ENCODE assay signal across 23 cellular contexts in the genomic region with DNA sequence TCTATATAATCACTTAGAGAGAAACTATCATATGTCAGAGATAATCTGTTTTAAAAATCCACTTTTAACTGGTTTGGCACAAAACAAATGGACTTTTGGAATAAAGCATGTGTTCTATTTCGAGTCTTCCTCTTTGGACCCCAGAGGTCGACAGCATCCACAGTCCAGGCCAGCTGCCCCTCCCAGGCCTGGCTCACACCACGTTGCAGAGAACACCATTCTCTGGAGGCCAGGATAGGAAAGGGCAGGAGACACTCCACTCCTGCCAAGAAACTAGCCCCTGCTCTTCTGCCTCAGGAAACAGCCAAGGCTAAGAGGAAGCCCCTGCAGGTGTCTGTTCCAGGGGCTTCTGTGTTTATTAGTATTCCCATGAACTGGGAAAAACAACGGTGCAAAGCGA.
"Had no signal": no experiment of that assay in that cellular context is flagged by ENCODE, and none has a peak within 500 bp of the region (broad histone marks: within the 10 kb centered on the region; RNA-seq: fewer than 3 reads in every experiment).

No MANE protein-coding gene starts in this region.

- H3K4me3 ChIP-seq: coronary artery, mucosa of descending colon, spleen, upper lobe of left lung had no signal

- ATAC-seq: activated CD4-positive, alpha-beta T cell treated with anti-CD3 and anti-CD28 coated beads for 36 hours; activated T-cell treated with anti-CD3 and anti-CD28 coated beads, Interleukin-2, amount 50 U/mL, for 72 hours; mucosa of descending colon; WTC11 had no signal

- H3K27ac ChIP-seq: coronary artery, spleen, upper lobe of left lung had no signal

- H3K36me3 ChIP-seq: spleen, upper lobe of left lung had no signal

- H3K27me3 ChIP-seq: spleen, upper lobe of left lung had no signal

- DNase-seq: activated CD4-positive, alpha-beta T cell treated with anti-CD3 and anti-CD28 coated beads for 36 hours; activated CD4-positive, alpha-beta T cell treated with anti-CD3 and anti-CD28 coated beads, Interleukin-2, amount 50 U/mL, for 48 hours; activated effector memory CD4-positive, alpha-beta T cell treated with Interleukin-2 at 50 U/mL for 16 hours; activated naive CD4-positive, alpha-beta T cell treated with anti-CD3 and anti-CD28 coated beads for 36 hours; activated naive CD8-positive, alpha-beta T cell treated with anti-CD3 and anti-CD28 coated beads, Interleukin-2, amount 10 ng/mL, durations not matched to agents 7 days and 5 days; activated T-cell treated with anti-CD3 and anti-CD28 coated beads, Interleukin-2, amount 50 U/mL, for 72 hours; amniotic stem cell; cerebellar nuclear complex; endodermal cell; immature natural killer cell; kidney glomerular epithelial cell; mesenchymal stem cell; mucosa of descending colon; nephron progenitor cell; nucleus accumbens; posterior cingulate gyrus; spleen; stimulated activated CD4-positive, alpha-beta T cell treated with anti-CD3 and anti-CD28 coated beads, Interleukin-4, amount 100 ng/mL, for 1 hour; stimulated activated naive CD4-positive, alpha-beta T cell treated with Interleukin-2 at 50 U/mL for 16 hours; T-helper 9 cell; upper lobe of left lung had no signal

- H3K9me3 ChIP-seq: mucosa of descending colon, spleen, upper lobe of left lung had no signal
